ENCODE assay signal across 16 cellular contexts in the genomic region with DNA sequence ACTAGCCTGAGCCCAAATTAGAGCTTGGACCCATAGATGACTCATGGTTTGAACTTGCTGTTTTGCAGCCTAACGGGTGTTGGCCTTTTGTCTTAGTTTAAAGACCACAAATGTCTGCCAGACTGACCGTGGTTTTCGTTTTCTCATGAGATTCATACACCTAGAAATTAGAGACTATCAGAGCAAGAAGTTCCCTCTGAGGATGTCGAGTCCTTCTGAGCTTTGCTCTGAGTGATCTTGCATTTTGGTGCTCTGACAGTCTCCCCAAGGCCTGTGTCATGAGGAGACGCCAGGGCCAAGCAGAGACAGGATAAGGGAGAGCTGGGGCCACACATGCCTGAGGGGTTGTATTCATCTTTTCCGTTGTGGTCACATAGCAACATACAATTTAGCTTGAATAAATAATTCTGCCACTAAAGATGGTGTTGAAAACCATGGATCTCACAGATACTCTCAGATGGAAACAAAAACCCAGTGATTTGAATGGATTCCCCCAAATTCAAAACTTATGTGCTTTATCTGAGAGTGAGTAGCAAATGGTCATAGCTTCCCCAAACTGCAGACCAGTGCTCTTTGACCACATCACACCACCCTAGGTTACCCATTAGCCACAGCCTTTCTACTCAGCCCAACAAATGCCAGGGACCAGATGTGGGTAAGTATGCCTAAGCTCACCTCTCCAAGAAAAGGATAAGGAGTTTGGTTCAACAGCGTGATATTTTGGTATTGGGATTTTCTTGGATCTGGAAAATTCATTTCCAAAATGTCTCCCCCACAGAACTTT.
DNase-seq lines count a peak whose midpoint lies in the region; ATAC-seq, FAIRE-seq and TF ChIP-seq lines count a peak whose summit lies in the region.
"Had no signal": no experiment of that assay in that cellular context is flagged by ENCODE, and none has a peak within 500 bp of the region (broad histone marks: within the 10 kb centered on the region; RNA-seq: fewer than 3 reads in every experiment).

No MANE protein-coding gene starts in this region.

- H3K36me3 ChIP-seq in kidney (ENCODE audit: control insufficient read depth in 1 of 2, insufficient read depth in 2 of 2, low read length in 2 of 2), result no peaks in the 10 kb centered on the region

- no peak overlapping the region for H3K27ac ChIP-seq in kidney (ENCODE audit: low read depth in 2 of 2, low read length in 2 of 2)
- H3K27ac ChIP-seq: parathyroid adenoma had no signal

- no peaks in the 10 kb centered on the region for H3K4me1 ChIP-seq in kidney (ENCODE audit: control insufficient read depth in 1 of 2, insufficient read depth in 1 of 2, low read depth in 1 of 2, low read length in 2 of 2)
- H3K4me1 ChIP-seq: parathyroid adenoma had no signal

- TF ChIP-seq CTCF in astrocyte of the cerebellum (IDR thresholded peaks at IDR 0.05; ENCODE audit: low read depth, low read length, missing control alignments) (no peak), kidney (IDR thresholded peaks at IDR 0.05; ENCODE audit: borderline replicate concordance, extremely low read depth, insufficient read depth) (no peak)

- intact Hi-C loops in kidney (cut with DNase I), result no loop called here

- no peak for ATAC-seq in HG03196 (IDR thresholded peaks at IDR 0.05; ENCODE audit: unreplicated experiment)
- ATAC-seq in HG03045 (IDR thresholded peaks at IDR 0.05; ENCODE audit: unreplicated experiment), result no peak
- ATAC-seq: CD8-positive, alpha-beta T cell; stimulated activated naive CD8-positive, alpha-beta T cell treated with anti-CD3 and anti-CD28 coated beads, Interleukin-15, Interleukin-2, amounts not matched to agents 100 U/mL and 50 U/mL, for 24 hours had no signal

- H3K4me3 ChIP-seq in astrocyte of the cerebellum (ENCODE audit: low read depth, low read length), result no peak overlapping the region
- no peak overlapping the region for H3K4me3 ChIP-seq in kidney (ENCODE audit: low read length in 2 of 2)

- in situ Hi-C loops in astrocyte of the cerebellum (cut with HindIII; ENCODE audit: low sequenced_read_pairs), result no loop called here

- DNase-seq in EH (ENCODE audit: low read depth) (peak; percentile 95), HCEC 1CT (peak; percentile 20), astrocyte of the cerebellum (ENCODE audit: low read depth) (peak; percentile 16), myocyte (ENCODE audit: low read depth) (peak; percentile 75), CD1c-positive myeloid dendritic cell (ENCODE audit: extremely low spot score) (no peak), kidney (no peak)
- DNase-seq: activated B cell treated with CpG ODN at 0.5 μM for 24 hours; activated T-cell treated with anti-CD3 and anti-CD28 coated beads, Interleukin-2, amount 50 U/mL, for 24 hours; CD8-positive, alpha-beta T cell; hippocampal formation; Right ventricle myocardium superior; stimulated activated naive CD8-positive, alpha-beta T cell treated with anti-CD3 and anti-CD28 coated beads, Interleukin-15, Interleukin-2, amounts not matched to agents 100 U/mL and 50 U/mL, for 24 hours had no signal

- FAIRE-seq in kidney (lab: Jason Lieb, UNC), result no peak
- FAIRE-seq: GM19239 had no signal

- no peak overlapping the region for H3K9ac ChIP-seq in kidney (ENCODE audit: low read length in 2 of 2)
- H3K9ac ChIP-seq: parathyroid adenoma had no signal

- H3K9me3 ChIP-seq in kidney (ENCODE audit: control insufficient read depth in 1 of 2, low read length in 2 of 2), result no peaks in the 10 kb centered on the region

Comparison
In these comparisons a context has a peak if more than half of its experiments do, and no peak if none do; other contexts are left out.
1. DNase-seq: peak in EH (single experiment), HCEC 1CT (single experiment), astrocyte of the cerebellum (single experiment) and myocyte (single experiment); none in CD1c-positive myeloid dendritic cell (single experiment) and kidney (single experiment).